In genomic region chr11:70205049-70205725, GRCh38 we compare ENCODE assay signal across 10 cellular contexts. TPM values are rescaled to one million over a fixed set of nuclear protein-coding genes. Genes with fewer than 3 reads are reported as not detected.
DNase-seq lines count a peak whose midpoint lies in the region; ATAC-seq, FAIRE-seq and TF ChIP-seq lines count a peak whose summit lies in the region.
"Had no signal": no experiment of that assay in that cellular context is flagged by ENCODE, and none has a peak within 500 bp of the region (broad histone marks: within the 10 kb centered on the region; RNA-seq: fewer than 3 reads in every experiment).

No MANE protein-coding gene starts in this region.

- H3K27ac ChIP-seq in subcutaneous abdominal adipose tissue (ENCODE audit: low read depth, low read length) = peak overlapping the region; percentile 85

- H3K9me3 Mint-ChIP-seq in activated naive CD4-positive, alpha-beta T cell treated with anti-CD3 and anti-CD28 coated beads, Interleukin-2, amount 10 ng/mL, durations not matched to agents 7 days and 5 days = no peaks in the 10 kb centered on the region
- H3K9me3 Mint-ChIP-seq in activated naive CD8-positive, alpha-beta T cell (ENCODE audit: low read depth) = no peaks in the 10 kb centered on the region

- H3K27me3 ChIP-seq in subcutaneous abdominal adipose tissue (ENCODE audit: control insufficient read depth in 5 of 5, insufficient read depth in 4 of 5, low read length in 5 of 5) = no peaks in the 10 kb centered on the region

- peaks cover 0 to 46% (median 40%) of the 10 kb centered on the region in 5 donors for H3K36me3 ChIP-seq in subcutaneous abdominal adipose tissue (ENCODE audit: control insufficient read depth in 5 of 5, insufficient read depth in 5 of 5, low read length in 5 of 5)

- TF ChIP-seq POLR2A in GM12892 (IDR thresholded peaks at IDR 0.05; ENCODE audit: low read depth, low read length) = no peak

- ATAC-seq in HG03521 (IDR thresholded peaks at IDR 0.05; ENCODE audit: unreplicated experiment) = no peak

- 0 out of 2 replicates have a peak overlapping the region, but pooled peaks have one; percentile 94 for H3K4me3 ChIP-seq in iPS-18c (ENCODE audit: insufficient read depth, low read depth, low read length)
- H3K4me3 ChIP-seq in subcutaneous abdominal adipose tissue (ENCODE audit: low read depth in 1 of 5, low read length in 5 of 5) = peak overlapping the region in 2 of 5 donors; percentile 95 to 97

- H3K27me3 Mint-ChIP-seq in activated naive CD4-positive, alpha-beta T cell treated with anti-CD3 and anti-CD28 coated beads, Interleukin-2, amount 10 ng/mL, durations not matched to agents 7 days and 5 days = peaks cover 17% of the 10 kb centered on the region
- no peaks in the 10 kb centered on the region for H3K27me3 Mint-ChIP-seq in activated naive CD8-positive, alpha-beta T cell

- peak overlapping the region in 2 of 5 donors; percentile 21 to 99 for H3K9ac ChIP-seq in subcutaneous abdominal adipose tissue (ENCODE audit: low read length in 5 of 5)

- FAIRE-seq in GM12892 (lab: Jason Lieb, UNC) = no peak

- peak overlapping the region; percentile 99 for H3K27ac Mint-ChIP-seq in activated naive CD4-positive, alpha-beta T cell treated with anti-CD3 and anti-CD28 coated beads, Interleukin-2, amount 10 ng/mL, durations not matched to agents 7 days and 5 days
- peak overlapping the region; percentile 97 for H3K27ac Mint-ChIP-seq in activated naive CD8-positive, alpha-beta T cell

- DNase-seq in activated naive CD4-positive, alpha-beta T cell treated with anti-CD3 and anti-CD28 coated beads, Interleukin-2, amount 10 ng/mL, durations not matched to agents 7 days and 5 days = no peak
- no peak for DNase-seq in activated naive CD4-positive, alpha-beta T cell (lab: John Stamatoyannopoulos, UW)
- DNase-seq in NCI-H82 treated with DMSO at 0.1 percent for 48 hours (lab: John Stamatoyannopoulos, UW; ENCODE audit: unreplicated experiment) = no peak
- no peak for DNase-seq in GM12892 (ENCODE audit: insufficient read length)
- DNase-seq: amygdala, COR-L47 had no signal

- peaks cover 6 to 56% (median 33%) of the 10 kb centered on the region in 5 donors for H3K4me1 ChIP-seq in subcutaneous abdominal adipose tissue (ENCODE audit: control insufficient read depth in 5 of 5, insufficient read depth in 5 of 5, low read length in 5 of 5)

- peak overlapping the region; percentile 97 for H3K4me3 Mint-ChIP-seq in activated naive CD4-positive, alpha-beta T cell treated with anti-CD3 and anti-CD28 coated beads, Interleukin-2, amount 10 ng/mL, durations not matched to agents 7 days and 5 days
- H3K4me3 Mint-ChIP-seq in activated naive CD8-positive, alpha-beta T cell = peak overlapping the region; percentile 97

- peaks cover 2% of the 10 kb centered on the region for H3K9me3 ChIP-seq in iPS-18c (ENCODE audit: control insufficient read depth, insufficient read depth, low read length)
- no peaks in the 10 kb centered on the region for H3K9me3 ChIP-seq in subcutaneous abdominal adipose tissue (ENCODE audit: control insufficient read depth in 5 of 5, low read length in 5 of 5)

- CTCF ChIA-PET in activated naive CD4-positive, alpha-beta T cell treated with anti-CD3 and anti-CD28 coated beads, Interleukin-2, amount 10 ng/mL, durations not matched to agents 7 days and 5 days (lab: Charles Lee) = interaction anchor here (0.8 kb wide), 1 partner anchor 12 kb away, joined by 3 read pairs; no protein-coding TSS in a partner anchor

- peaks cover 55% of the 10 kb centered on the region for H3K36me3 Mint-ChIP-seq in activated naive CD4-positive, alpha-beta T cell treated with anti-CD3 and anti-CD28 coated beads, Interleukin-2, amount 10 ng/mL, durations not matched to agents 7 days and 5 days
- peaks cover 6% of the 10 kb centered on the region for H3K36me3 Mint-ChIP-seq in activated naive CD8-positive, alpha-beta T cell

- H3K4me1 Mint-ChIP-seq in activated naive CD4-positive, alpha-beta T cell treated with anti-CD3 and anti-CD28 coated beads, Interleukin-2, amount 10 ng/mL, durations not matched to agents 7 days and 5 days = peaks cover 64% of the 10 kb centered on the region
- H3K4me1 Mint-ChIP-seq in activated naive CD8-positive, alpha-beta T cell (ENCODE audit: low read depth) = peaks cover 57% of the 10 kb centered on the region

RNA-seq across cellular contexts. Expression of gene FADD, which starts 2.1 kb away (rescaled TPM):
- polyA plus RNA-seq in GM12892 (2012; ENCODE audit: missing spikeins) = 8.0 TPM
